Comparison of ENCODE assay signal across 12 cellular contexts in genomic region chr5:116421080-116421629, GRCh38.
DNase-seq lines count a peak whose midpoint lies in the region; ATAC-seq and TF ChIP-seq lines count a peak whose summit lies in the region.
"Had no signal": no experiment of that assay in that cellular context is flagged by ENCODE, and none has a peak within 500 bp of the region (broad histone marks: within the 10 kb centered on the region; RNA-seq: fewer than 3 reads in every experiment).

No MANE protein-coding gene starts in this region.

- TF ChIP-seq CTCF in fibroblast of pulmonary artery (IDR thresholded peaks at IDR 0.05; ENCODE audit: low read length, missing control alignments), result no peak

- H3K9me3 Mint-ChIP-seq in activated naive CD8-positive, alpha-beta T cell treated with anti-CD3 and anti-CD28 coated beads for 36 hours, result no peaks in the 10 kb centered on the region
- H3K9me3 Mint-ChIP-seq: CD8-positive, alpha-beta memory T cell; GM23338 had no signal

- peak; percentile 53 to 80 for ATAC-seq in left cardiac atrium
- ATAC-seq: GM23338 had no signal

- H3K4me3 Mint-ChIP-seq in activated naive CD8-positive, alpha-beta T cell treated with anti-CD3 and anti-CD28 coated beads for 36 hours, result no peak overlapping the region
- H3K4me3 Mint-ChIP-seq: CD14-positive monocyte; CD8-positive, alpha-beta memory T cell; GM23338 had no signal

- no peaks in the 10 kb centered on the region for H3K27me3 Mint-ChIP-seq in activated naive CD8-positive, alpha-beta T cell treated with anti-CD3 and anti-CD28 coated beads for 36 hours
- H3K27me3 Mint-ChIP-seq: CD8-positive, alpha-beta memory T cell had no signal

- intact Hi-C loops in left cardiac atrium (cut with DNase I) (no loop called here), cardiac septum (cut with DNase I) (no loop called here)

- no peaks in the 10 kb centered on the region for H3K4me1 Mint-ChIP-seq in activated naive CD8-positive, alpha-beta T cell treated with anti-CD3 and anti-CD28 coated beads for 36 hours
- H3K4me1 Mint-ChIP-seq: CD14-positive monocyte; CD8-positive, alpha-beta memory T cell had no signal

- H3K27ac Mint-ChIP-seq in activated naive CD8-positive, alpha-beta T cell treated with anti-CD3 and anti-CD28 coated beads for 36 hours, result no peak overlapping the region
- H3K27ac Mint-ChIP-seq: CD8-positive, alpha-beta memory T cell; GM23338 had no signal

- DNase-seq in left cardiac atrium, result no peak
- DNase-seq in cardiac septum (ENCODE audit: low spot score), result no peak
- peak; percentile 30 for DNase-seq in OCI-M1 (lab: John Stamatoyannopoulos, UW)
- peak; percentile 65 for DNase-seq in amniotic epithelial cell (ENCODE audit: low read depth)
- DNase-seq in fibroblast of pulmonary artery (ENCODE audit: low read depth), result peak; percentile 10
- DNase-seq in activated naive CD8-positive, alpha-beta T cell treated with anti-CD3 and anti-CD28 coated beads for 36 hours, result no peak
- no peak for DNase-seq in activated CD8-positive, alpha-beta memory T cell treated with anti-CD3 and anti-CD28 coated beads for 24 hours
- DNase-seq: CD8-positive, alpha-beta memory T cell; GF-D8; H7 had no signal

- no peak overlapping the region for H3K4me3 ChIP-seq in fibroblast of pulmonary artery (replicated peaks; ENCODE audit: low read depth, low read length)
- H3K4me3 ChIP-seq: GM23338 had no signal

- H3K36me3 Mint-ChIP-seq in activated naive CD8-positive, alpha-beta T cell treated with anti-CD3 and anti-CD28 coated beads for 36 hours, result peaks cover 26% of the 10 kb centered on the region

Comparison
In these comparisons a context has a peak if more than half of its experiments do, and no peak if none do; other contexts are left out.
1. DNase-seq: peak in OCI-M1 (single experiment), amniotic epithelial cell (single experiment) and fibroblast of pulmonary artery (single experiment); none in left cardiac atrium (single experiment), cardiac septum (single experiment), activated naive CD8-positive, alpha-beta T cell treated with anti-CD3 and anti-CD28 coated beads for 36 hours (single experiment) and activated CD8-positive, alpha-beta memory T cell treated with anti-CD3 and anti-CD28 coated beads for 24 hours (single experiment).